ENCODE assay signal across 1 cellular context in the genomic region with DNA sequence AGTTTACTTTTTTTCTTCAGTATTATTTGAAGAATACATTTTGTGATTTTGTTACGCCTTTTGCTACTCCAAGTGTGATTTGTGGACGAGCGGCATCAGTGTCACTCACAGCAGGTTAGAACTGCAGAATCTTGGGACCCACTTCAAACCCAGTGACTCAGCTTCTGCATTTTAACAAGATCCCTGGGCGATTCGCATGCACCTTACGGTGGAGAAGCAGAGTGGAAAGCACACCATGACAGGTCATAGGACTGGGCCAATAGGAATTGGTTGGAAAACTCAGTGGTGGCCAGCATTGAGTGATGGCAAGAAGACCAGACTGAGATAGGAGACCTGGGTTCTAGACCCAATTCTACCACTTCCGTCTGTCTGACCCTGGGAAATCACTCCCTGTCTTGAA.
TF ChIP-seq lines count a peak whose summit lies in the region.

No MANE protein-coding gene starts in this region.

TF ChIP-seq in HepG2, 621 proteins besides CTCF, POLR2A, EP300 and RAD21:
- TF ChIP-seq, protein P1, sequence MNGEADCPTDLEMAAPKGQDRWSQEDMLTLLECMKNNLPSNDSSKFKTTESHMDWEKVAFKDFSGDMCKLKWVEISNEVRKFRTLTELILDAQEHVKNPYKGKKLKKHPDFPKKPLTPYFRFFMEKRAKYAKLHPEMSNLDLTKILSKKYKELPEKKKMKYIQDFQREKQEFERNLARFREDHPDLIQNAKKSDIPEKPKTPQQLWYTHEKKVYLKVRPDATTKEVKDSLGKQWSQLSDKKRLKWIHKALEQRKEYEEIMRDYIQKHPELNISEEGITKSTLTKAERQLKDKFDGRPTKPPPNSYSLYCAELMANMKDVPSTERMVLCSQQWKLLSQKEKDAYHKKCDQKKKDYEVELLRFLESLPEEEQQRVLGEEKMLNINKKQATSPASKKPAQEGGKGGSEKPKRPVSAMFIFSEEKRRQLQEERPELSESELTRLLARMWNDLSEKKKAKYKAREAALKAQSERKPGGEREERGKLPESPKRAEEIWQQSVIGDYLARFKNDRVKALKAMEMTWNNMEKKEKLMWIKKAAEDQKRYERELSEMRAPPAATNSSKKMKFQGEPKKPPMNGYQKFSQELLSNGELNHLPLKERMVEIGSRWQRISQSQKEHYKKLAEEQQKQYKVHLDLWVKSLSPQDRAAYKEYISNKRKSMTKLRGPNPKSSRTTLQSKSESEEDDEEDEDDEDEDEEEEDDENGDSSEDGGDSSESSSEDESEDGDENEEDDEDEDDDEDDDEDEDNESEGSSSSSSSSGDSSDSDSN (CRISPR knock-in tag; IDR thresholded peaks at IDR 0.05), result no peak
- TF ChIP-seq ZNF207 (IDR thresholded peaks at IDR 0.05; ENCODE audit: borderline replicate concordance) (no peak), SETDB1 (CRISPR knock-in tag; IDR thresholded peaks at IDR 0.05; ENCODE audit: borderline replicate concordance) (no peak), PCBP2 (optimal IDR thresholded peaks at IDR 0.05; ENCODE audit: low read depth, low read length, poor library complexity, severe bottlenecking) (no peak), TCF12 (IDR thresholded peaks at IDR 0.05) (no peak), TCF12 (CRISPR knock-in tag; IDR thresholded peaks at IDR 0.05) (no peak), HNF4A (CRISPR knock-in tag; IDR thresholded peaks at IDR 0.05) (no peak)
- TF ChIP-seq, protein P2, sequence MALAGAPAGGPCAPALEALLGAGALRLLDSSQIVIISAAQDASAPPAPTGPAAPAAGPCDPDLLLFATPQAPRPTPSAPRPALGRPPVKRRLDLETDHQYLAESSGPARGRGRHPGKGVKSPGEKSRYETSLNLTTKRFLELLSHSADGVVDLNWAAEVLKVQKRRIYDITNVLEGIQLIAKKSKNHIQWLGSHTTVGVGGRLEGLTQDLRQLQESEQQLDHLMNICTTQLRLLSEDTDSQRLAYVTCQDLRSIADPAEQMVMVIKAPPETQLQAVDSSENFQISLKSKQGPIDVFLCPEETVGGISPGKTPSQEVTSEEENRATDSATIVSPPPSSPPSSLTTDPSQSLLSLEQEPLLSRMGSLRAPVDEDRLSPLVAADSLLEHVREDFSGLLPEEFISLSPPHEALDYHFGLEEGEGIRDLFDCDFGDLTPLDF (CRISPR knock-in tag; IDR thresholded peaks at IDR 0.05), result no peak
- TF ChIP-seq, protein P3, sequence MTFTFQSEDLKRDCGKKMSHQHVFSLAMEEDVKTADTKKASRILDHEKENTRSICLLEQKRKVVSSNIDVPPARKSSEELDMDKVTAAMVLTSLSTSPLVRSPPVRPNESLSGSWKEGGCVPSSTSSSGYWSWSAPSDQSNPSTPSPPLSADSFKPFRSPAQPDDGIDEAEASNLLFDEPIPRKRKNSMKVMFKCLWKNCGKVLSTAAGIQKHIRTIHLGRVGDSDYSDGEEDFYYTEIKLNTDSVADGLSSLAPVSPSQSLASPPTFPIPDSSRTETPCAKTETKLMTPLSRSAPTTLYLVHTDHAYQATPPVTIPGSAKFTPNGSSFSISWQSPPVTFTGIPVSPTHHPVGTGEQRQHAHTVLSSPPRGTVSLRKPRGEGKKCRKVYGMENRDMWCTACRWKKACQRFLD (CRISPR knock-in tag; IDR thresholded peaks at IDR 0.05; ENCODE audit: borderline replicate concordance), result no peak
- TF ChIP-seq, protein P4, sequence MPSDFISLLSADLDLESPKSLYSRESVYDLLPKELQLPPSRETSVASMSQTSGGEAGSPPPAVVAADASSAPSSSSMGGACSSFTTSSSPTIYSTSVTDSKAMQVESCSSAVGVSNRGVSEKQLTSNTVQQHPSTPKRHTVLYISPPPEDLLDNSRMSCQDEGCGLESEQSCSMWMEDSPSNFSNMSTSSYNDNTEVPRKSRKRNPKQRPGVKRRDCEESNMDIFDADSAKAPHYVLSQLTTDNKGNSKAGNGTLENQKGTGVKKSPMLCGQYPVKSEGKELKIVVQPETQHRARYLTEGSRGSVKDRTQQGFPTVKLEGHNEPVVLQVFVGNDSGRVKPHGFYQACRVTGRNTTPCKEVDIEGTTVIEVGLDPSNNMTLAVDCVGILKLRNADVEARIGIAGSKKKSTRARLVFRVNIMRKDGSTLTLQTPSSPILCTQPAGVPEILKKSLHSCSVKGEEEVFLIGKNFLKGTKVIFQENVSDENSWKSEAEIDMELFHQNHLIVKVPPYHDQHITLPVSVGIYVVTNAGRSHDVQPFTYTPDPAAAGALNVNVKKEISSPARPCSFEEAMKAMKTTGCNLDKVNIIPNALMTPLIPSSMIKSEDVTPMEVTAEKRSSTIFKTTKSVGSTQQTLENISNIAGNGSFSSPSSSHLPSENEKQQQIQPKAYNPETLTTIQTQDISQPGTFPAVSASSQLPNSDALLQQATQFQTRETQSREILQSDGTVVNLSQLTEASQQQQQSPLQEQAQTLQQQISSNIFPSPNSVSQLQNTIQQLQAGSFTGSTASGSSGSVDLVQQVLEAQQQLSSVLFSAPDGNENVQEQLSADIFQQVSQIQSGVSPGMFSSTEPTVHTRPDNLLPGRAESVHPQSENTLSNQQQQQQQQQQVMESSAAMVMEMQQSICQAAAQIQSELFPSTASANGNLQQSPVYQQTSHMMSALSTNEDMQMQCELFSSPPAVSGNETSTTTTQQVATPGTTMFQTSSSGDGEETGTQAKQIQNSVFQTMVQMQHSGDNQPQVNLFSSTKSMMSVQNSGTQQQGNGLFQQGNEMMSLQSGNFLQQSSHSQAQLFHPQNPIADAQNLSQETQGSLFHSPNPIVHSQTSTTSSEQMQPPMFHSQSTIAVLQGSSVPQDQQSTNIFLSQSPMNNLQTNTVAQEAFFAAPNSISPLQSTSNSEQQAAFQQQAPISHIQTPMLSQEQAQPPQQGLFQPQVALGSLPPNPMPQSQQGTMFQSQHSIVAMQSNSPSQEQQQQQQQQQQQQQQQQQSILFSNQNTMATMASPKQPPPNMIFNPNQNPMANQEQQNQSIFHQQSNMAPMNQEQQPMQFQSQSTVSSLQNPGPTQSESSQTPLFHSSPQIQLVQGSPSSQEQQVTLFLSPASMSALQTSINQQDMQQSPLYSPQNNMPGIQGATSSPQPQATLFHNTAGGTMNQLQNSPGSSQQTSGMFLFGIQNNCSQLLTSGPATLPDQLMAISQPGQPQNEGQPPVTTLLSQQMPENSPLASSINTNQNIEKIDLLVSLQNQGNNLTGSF (CRISPR knock-in tag; IDR thresholded peaks at IDR 0.05), result no peak
